Comparison of ENCODE assay signal across 10 cellular contexts in the genomic region with DNA sequence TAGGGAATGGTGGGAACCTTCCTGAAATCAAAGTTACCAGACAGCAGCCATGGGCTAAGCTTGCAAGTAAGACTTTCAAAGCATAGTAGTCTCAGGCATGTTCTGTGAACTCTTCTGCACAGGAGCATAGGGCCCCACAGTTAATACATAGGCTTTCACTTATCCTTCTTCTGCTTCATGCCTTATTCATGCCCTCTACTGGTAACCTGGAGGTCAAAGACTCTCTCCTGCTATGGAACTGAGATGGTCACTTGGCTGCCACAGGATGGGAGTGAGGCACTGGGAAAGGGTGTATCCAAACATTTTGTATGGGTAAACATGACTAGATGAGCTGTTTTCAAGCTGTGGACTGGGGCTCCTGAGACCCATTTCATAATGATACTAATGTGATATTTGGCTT. TPM values are rescaled to one million over a fixed set of nuclear protein-coding genes. Genes with fewer than 3 reads are reported as not detected.
DNase-seq lines count a peak whose midpoint lies in the region; ATAC-seq, FAIRE-seq and TF ChIP-seq lines count a peak whose summit lies in the region.
"Had no signal": no experiment of that assay in that cellular context is flagged by ENCODE, and none has a peak within 500 bp of the region (broad histone marks: within the 10 kb centered on the region; RNA-seq: fewer than 3 reads in every experiment).

No MANE protein-coding gene starts in this region.

- peaks cover 4% of the 10 kb centered on the region for H3K23me2 ChIP-seq in H9 (ENCODE audit: insufficient read length, low read depth, low read length, poor library complexity, severe bottlenecking)

- H3K18ac ChIP-seq in H9 (ENCODE audit: insufficient read length, low read depth, low read length) = no peak overlapping the region

- POLR2A ChIA-PET in RWPE1 (lab: Yijun Ruan, JAX; ENCODE audit: low non-redundant PET) = no interaction called here
- POLR2A ChIA-PET in CD8-positive, alpha-beta T cell (lab: Charles Lee) = no interaction called here

- H3K4me1 ChIP-seq in DOHH2 (ENCODE audit: control insufficient read depth, low read length) (peaks cover 19% of the 10 kb centered on the region), H9 (ENCODE audit: insufficient read depth, low read length) (no peaks in the 10 kb centered on the region; the same call in 1 of the 2 replicates), keratinocyte (ENCODE audit: control insufficient read depth, extremely low read depth, insufficient read depth, low read length) (no peaks in the 10 kb centered on the region), suprapubic skin (peaks cover 6% of the 10 kb centered on the region)
- H3K4me1 ChIP-seq in CD8-positive, alpha-beta T cell (ENCODE audit: insufficient read depth, low read length) = peaks cover 4% of the 10 kb centered on the region
- H3K4me1 ChIP-seq: prostate gland had no signal

- no peak overlapping the region for H2BK120ac ChIP-seq in H9 (ENCODE audit: low read depth, low read length, poor library complexity, severe bottlenecking)

- no peaks in the 10 kb centered on the region for H3K9me3 ChIP-seq in DOHH2 (ENCODE audit: control insufficient read depth, insufficient read depth, low read length)
- no peaks in the 10 kb centered on the region for H3K9me3 ChIP-seq in H9 (ENCODE audit: control insufficient read depth, low read depth, low read length)
- H3K9me3 ChIP-seq in keratinocyte (ENCODE audit: control insufficient read depth, low read depth, low read length) = no peaks in the 10 kb centered on the region
- no peaks in the 10 kb centered on the region for H3K9me3 ChIP-seq in suprapubic skin
- no peaks in the 10 kb centered on the region for H3K9me3 ChIP-seq in CD8-positive, alpha-beta T cell (ENCODE audit: low read length)
- H3K9me3 ChIP-seq: prostate gland had no signal

- H3K4me3 Mint-ChIP-seq in H9 = no peak overlapping the region
- no peak overlapping the region for H3K4me3 Mint-ChIP-seq in CD8-positive, alpha-beta T cell

- H2BK20ac ChIP-seq in H9 (ENCODE audit: low read depth, low read length, poor library complexity, severe bottlenecking) = no peak overlapping the region

- H3K79me2 ChIP-seq in DOHH2 (ENCODE audit: control insufficient read depth, low read length) (peaks cover 88% of the 10 kb centered on the region), H9 (ENCODE audit: insufficient read depth, low read length) (no peaks in the 10 kb centered on the region; the same call in 1 of the 2 replicates), keratinocyte (ENCODE audit: control insufficient read depth, insufficient read depth, low read length) (no peaks in the 10 kb centered on the region)

- H2AFZ ChIP-seq in H9 (ENCODE audit: low read length) (no peak overlapping the region), keratinocyte (ENCODE audit: control insufficient read depth, low read length) (no peak overlapping the region)

- TF ChIP-seq CTCF in DOHH2 (IDR thresholded peaks at IDR 0.05; ENCODE audit: low read depth, low read length, poor library complexity, severe bottlenecking) (peak; percentile 11), H9 (conservative IDR thresholded peaks at IDR 0.05) (peak; percentile 46; the same call in 2 of the 3 replicates), keratinocyte (optimal IDR thresholded peaks at IDR 0.05 in 1 of 3, IDR thresholded peaks at IDR 0.05 in 1 of 3, conservative IDR thresholded peaks at IDR 0.05 in 1 of 3; ENCODE audit: extremely low read depth in 1 of 3, insufficient read depth in 2 of 3, low read length in 3 of 3) (peak in 2 of 3 experiments; percentile 7 to 41), RWPE1 (conservative IDR thresholded peaks at IDR 0.05; ENCODE audit: low read depth) (no peak), suprapubic skin (IDR thresholded peaks at IDR 0.05) (no peak)
- no peak for TF ChIP-seq CTCF in CD8-positive, alpha-beta T cell (IDR thresholded peaks at IDR 0.05)

- H3K4me2 ChIP-seq in DOHH2 (ENCODE audit: low read length) (no peak overlapping the region), H9 (ENCODE audit: insufficient read depth, insufficient read length, low read length) (no peak overlapping the region), keratinocyte (ENCODE audit: control insufficient read depth, extremely low read depth, insufficient read depth, low read depth, low read length) (no peak overlapping the region)

- no peak overlapping the region for H3K56ac ChIP-seq in H9 (ENCODE audit: insufficient read length, low read depth, low read length)

- ATAC-seq in CD8-positive, alpha-beta T cell = no peak

- H3K9ac ChIP-seq in H9 (ENCODE audit: extremely low read depth, insufficient read length, low read length) = no peak overlapping the region
- no peak overlapping the region for H3K9ac ChIP-seq in keratinocyte (ENCODE audit: control insufficient read depth, extremely low read depth, insufficient read depth, low read length)

- H4K91ac ChIP-seq in H9 (ENCODE audit: insufficient read length, low read depth, low read length) = no peak overlapping the region

- dilution Hi-C loops in keratinocyte (cut with MboI; ENCODE audit: extremely low pct_ligation_motif_present, low sequenced_read_pairs) = no loop called here

- H3K36me3 Mint-ChIP-seq in H9 (ENCODE audit: insufficient read depth in 1 of 3, low read depth in 3 of 3) = no peaks in the 10 kb centered on the region
- H3K36me3 Mint-ChIP-seq in CD8-positive, alpha-beta T cell = no peaks in the 10 kb centered on the region

- no peaks in the 10 kb centered on the region for H3K36me3 ChIP-seq in DOHH2 (ENCODE audit: control insufficient read depth, low read length)
- H3K36me3 ChIP-seq in keratinocyte (ENCODE audit: control insufficient read depth in 2 of 2, extremely low read depth in 1 of 2, insufficient read depth in 2 of 2, low read length in 2 of 2) = no peaks in the 10 kb centered on the region
- no peaks in the 10 kb centered on the region for H3K36me3 ChIP-seq in suprapubic skin
- H3K36me3 ChIP-seq in CD8-positive, alpha-beta T cell (ENCODE audit: insufficient read depth, low read length) = no peaks in the 10 kb centered on the region
- H3K36me3 ChIP-seq: prostate gland had no signal

- intact Hi-C loops in CD8-positive, alpha-beta T cell (cut with DNase I, micrococcal nuclease) = loop anchor here in 1 of 2 experiments (5.0 kb wide), 1 partner anchor 125 kb away; no protein-coding TSS in a partner anchor

- no peak overlapping the region for H3K14ac ChIP-seq in H9 (ENCODE audit: insufficient read depth, low read length)

- no peaks in the 10 kb centered on the region for H3K9me2 ChIP-seq in DOHH2 (replicated peaks; ENCODE audit: control insufficient read depth, low read length)

- H2BK5ac ChIP-seq in H9 (ENCODE audit: insufficient read length, low read length) = no peak overlapping the region

- H3K9me1 ChIP-seq in keratinocyte (ENCODE audit: control insufficient read depth, extremely low read depth, insufficient read depth, low read length) = no peaks in the 10 kb centered on the region

- CTCF ChIA-PET in RWPE1 (lab: Yijun Ruan, JAX) = interaction anchor here (0.6 kb wide), 3 partner anchors 25 to 505 kb away, joined by 3 to 5 read pairs (median 5); no protein-coding TSS in a partner anchor
- CTCF ChIA-PET in CD8-positive, alpha-beta T cell (lab: Charles Lee) = interaction anchor here (0.6 to 1.8 kb wide), 4 partner anchors 17 to 290 kb away, joined by 3 to 5 read pairs (median 4); no protein-coding TSS in a partner anchor

- H3K79me1 ChIP-seq in H9 (ENCODE audit: insufficient read depth, low read depth, low read length, poor library complexity, severe bottlenecking) = no peaks in the 10 kb centered on the region

- no peak overlapping the region for H4K5ac ChIP-seq in H9 (ENCODE audit: insufficient read length, low read depth, low read length)

- peaks cover 21 to 34% of the 10 kb centered on the region in 2 experiments for H3K4me1 Mint-ChIP-seq in H9
- peaks cover 4% of the 10 kb centered on the region for H3K4me1 Mint-ChIP-seq in CD8-positive, alpha-beta T cell (ENCODE audit: low read depth)

- no peak for TF ChIP-seq POLR2A in suprapubic skin (IDR thresholded peaks at IDR 0.05)

- peaks cover 21% of the 10 kb centered on the region; the same call in 1 of the 2 replicates for H4K20me1 ChIP-seq in DOHH2 (ENCODE audit: control insufficient read depth, insufficient read depth, low read depth, low read length)
- H4K20me1 ChIP-seq in H9 (ENCODE audit: control insufficient read depth, insufficient read depth, insufficient read length) = no peaks in the 10 kb centered on the region
- H4K20me1 ChIP-seq in keratinocyte (ENCODE audit: control insufficient read depth, extremely low read depth, insufficient read depth, low read length) = no peaks in the 10 kb centered on the region

- no peak overlapping the region for H4K8ac ChIP-seq in H9 (replicated peaks; ENCODE audit: insufficient read length, low read depth, low read length)

- peaks cover 19% of the 10 kb centered on the region for H3K27me3 Mint-ChIP-seq in H9 (ENCODE audit: low read depth)
- H3K27me3 Mint-ChIP-seq in CD8-positive, alpha-beta T cell (ENCODE audit: low read depth) = peaks cover 47% of the 10 kb centered on the region

- H3K27ac ChIP-seq in DOHH2 (ENCODE audit: low read depth, low read length) (no peak overlapping the region), H9 (ENCODE audit: insufficient read length, low read depth, low read length) (no peak overlapping the region), keratinocyte (ENCODE audit: control insufficient read depth, insufficient read depth, low read length) (no peak overlapping the region), RWPE1 (no peak overlapping the region), suprapubic skin (no peak overlapping the region)
- no peak overlapping the region for H3K27ac ChIP-seq in CD8-positive, alpha-beta T cell (ENCODE audit: low read depth, low read length)
- H3K27ac ChIP-seq: prostate gland had no signal

- TF ChIP-seq EP300 in suprapubic skin (IDR thresholded peaks at IDR 0.05) = no peak

- no peak for DNase-seq in H9
- peak; percentile 13 for DNase-seq in SK-N-DZ (ENCODE audit: low spot score)
- no peak for DNase-seq in keratinocyte (ENCODE audit: low read depth, low spot score)
- no peak for DNase-seq in RWPE1 (ENCODE audit: low spot score)
- no peak for DNase-seq in suprapubic skin (ENCODE audit: low spot score in 2 of 2)
- no peak for DNase-seq in activated CD4-positive, alpha-beta T cell treated with anti-CD3 and anti-CD28 coated beads, Interleukin-2, amount 50 U/mL, for 1 hour
- no peak for DNase-seq in CD8-positive, alpha-beta T cell
- DNase-seq: cerebellar nuclear complex had no signal

- H3K23ac ChIP-seq in H9 (ENCODE audit: insufficient read length, low read depth, low read length) = no peak overlapping the region

- H2BK15ac ChIP-seq in H9 (ENCODE audit: low read depth, low read length) = no peak overlapping the region

- FAIRE-seq in keratinocyte (lab: Jason Lieb, UNC) = no peak

- H3K4me3 ChIP-seq in DOHH2 (ENCODE audit: low read length) (no peak overlapping the region), keratinocyte (ENCODE audit: control insufficient read depth in 2 of 3, extremely low read depth in 1 of 3, insufficient read depth in 2 of 3, low read depth in 1 of 3, low read length in 3 of 3) (no peak overlapping the region), suprapubic skin (no peak overlapping the region)
- H3K4me3 ChIP-seq in CD8-positive, alpha-beta T cell (ENCODE audit: low read depth, low read length) = no peak overlapping the region
- H3K4me3 ChIP-seq: prostate gland had no signal

- no peak overlapping the region for H3K27ac Mint-ChIP-seq in H9
- H3K27ac Mint-ChIP-seq in CD8-positive, alpha-beta T cell = no peak overlapping the region

- H3F3A ChIP-seq in DOHH2 (ENCODE audit: control insufficient read depth, insufficient read depth) = no peaks in the 10 kb centered on the region

- H3K27me3 ChIP-seq in DOHH2 (ENCODE audit: control insufficient read depth, low read length) (no peaks in the 10 kb centered on the region), H9 (ENCODE audit: insufficient read depth, low read length) (no peaks in the 10 kb centered on the region), keratinocyte (ENCODE audit: control insufficient read depth, extremely low read depth, insufficient read depth, low read length) (peaks cover 28% of the 10 kb centered on the region), suprapubic skin (peaks cover 76% of the 10 kb centered on the region)
- peaks cover 5% of the 10 kb centered on the region for H3K27me3 ChIP-seq in CD8-positive, alpha-beta T cell (ENCODE audit: insufficient read depth, low read length)

- H3T11ph ChIP-seq in H9 (ENCODE audit: low read length) = no peak overlapping the region

- no peaks in the 10 kb centered on the region for H3K9me3 Mint-ChIP-seq in H9
- no peaks in the 10 kb centered on the region for H3K9me3 Mint-ChIP-seq in CD8-positive, alpha-beta T cell

- no peak overlapping the region for H2AK5ac ChIP-seq in H9 (ENCODE audit: insufficient read length, low read length)

- no peak overlapping the region for H2BK12ac ChIP-seq in H9 (ENCODE audit: insufficient read length, low read depth, low read length)

- no peak overlapping the region for H3K4ac ChIP-seq in H9 (ENCODE audit: low read depth, low read length)

RNA-seq across cellular contexts. Expression of gene ZNF638, which starts 49.1 kb away (rescaled TPM):
- total RNA-seq in H9 (2021) (141 and 146 TPM in 2 replicates), suprapubic skin (100 to 1,000 TPM in 3 of 4 donors, 10 to 100 TPM in 1; 91.6 to 258 (median 115) TPM)
- 84.9 and 96.8 TPM in 2 replicates for polyA plus RNA-seq in SK-N-DZ (2014; cell fraction: cytosol; rRNA removed)
- 265 and 334 TPM in 2 replicates for polyA plus RNA-seq in SK-N-DZ (2014; cell fraction: nucleus; rRNA removed)
- 44.3 to 66.5 TPM (median 53.0 TPM) in 3 replicates for polyA plus RNA-seq in keratinocyte
- polyA plus RNA-seq in keratinocyte (2011; ENCODE audit: low read depth) = 150 TPM
- 20.3 and 39.9 TPM in 2 replicates for polyA plus RNA-seq in keratinocyte (2011; cell fraction: cytosol; rRNA removed)
- 129 and 156 TPM in 2 replicates for polyA plus RNA-seq in keratinocyte (2011; cell fraction: nucleus; rRNA removed)
- 43.8 and 69.5 TPM in 2 replicates for polyA plus RNA-seq in keratinocyte (2012; ENCODE audit: low replicate concordance)
- 15.2 to 176 TPM (median 118 TPM) in 3 replicates for polyA minus RNA-seq in keratinocyte
- polyA minus RNA-seq in keratinocyte (2011; cell fraction: cytosol; rRNA and poly(A)+ RNA removed) = 29.2 TPM
- polyA minus RNA-seq in keratinocyte (2011; cell fraction: nucleus; rRNA and poly(A)+ RNA removed) = 137 and 245 TPM in 2 replicates
- 10 to 100 TPM; 61.9 to 71.1 TPM for total RNA-seq in CD8-positive, alpha-beta T cell

RNA-seq across cellular contexts. Expression of gene PAIP2B, which starts 55.6 kb away (rescaled TPM):
- total RNA-seq in H9 (2021) (16.8 and 17.7 TPM in 2 replicates), suprapubic skin (10 to 100 TPM; 21.0 to 30.3 (median 26.7) TPM)
- 5.5 and 6.0 TPM in 2 replicates for polyA plus RNA-seq in SK-N-DZ (2014; cell fraction: cytosol; rRNA removed)
- 4.2 and 5.3 TPM in 2 replicates for polyA plus RNA-seq in SK-N-DZ (2014; cell fraction: nucleus; rRNA removed)
- polyA plus RNA-seq in keratinocyte = 0.99 to 1.7 TPM (median 1.4 TPM) in 3 replicates
- 2.0 TPM for polyA plus RNA-seq in keratinocyte (2011; ENCODE audit: low read depth)
- polyA plus RNA-seq in keratinocyte (2011; cell fraction: cytosol; rRNA removed) = 0.83 and 1.5 TPM in 2 replicates
- 1.2 and 1.3 TPM in 2 replicates for polyA plus RNA-seq in keratinocyte (2011; cell fraction: nucleus; rRNA removed)
- 1.2 and 3.2 TPM in 2 replicates for polyA plus RNA-seq in keratinocyte (2012; ENCODE audit: low replicate concordance)
- polyA minus RNA-seq in keratinocyte = 0.66 to 2.6 TPM (median 2.4 TPM) in 3 replicates
- 1.7 TPM for polyA minus RNA-seq in keratinocyte (2011; cell fraction: cytosol; rRNA and poly(A)+ RNA removed)
- 0.63 and 1.6 TPM in 2 replicates for polyA minus RNA-seq in keratinocyte (2011; cell fraction: nucleus; rRNA and poly(A)+ RNA removed)
- 1 to 10 TPM; 1.7 to 1.8 TPM for total RNA-seq in CD8-positive, alpha-beta T cell

Comparison
In these comparisons a context has a peak if more than half of its experiments do, and no peak if none do; other contexts are left out.
1. CTCF ChIP-seq: peak in DOHH2 (single experiment), H9 (single experiment) and keratinocyte (2 of 3); none in RWPE1 (single experiment), suprapubic skin (0 of 2) and CD8-positive, alpha-beta T cell (single experiment).